Comparison of ENCODE assay signal across 8 cellular contexts in the genomic region with DNA sequence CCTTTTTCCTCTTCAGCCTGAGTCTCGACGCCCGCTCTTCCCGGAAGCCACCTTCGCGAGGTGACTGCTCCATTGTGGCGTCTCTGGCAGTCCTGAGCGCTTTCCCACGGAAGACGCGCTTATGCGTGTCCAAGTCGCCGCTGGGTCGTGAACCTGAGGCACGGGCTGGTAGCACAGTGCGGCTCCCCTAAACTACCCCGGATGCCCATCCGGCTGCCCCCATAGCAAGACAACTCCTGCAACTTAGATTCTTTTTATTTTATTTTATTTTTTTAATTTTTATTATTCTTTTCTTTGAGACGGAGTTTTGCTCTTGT. TPM values are rescaled to one million over a fixed set of nuclear protein-coding genes. Genes with fewer than 3 reads are reported as not detected.
DNase-seq lines count a peak whose midpoint lies in the region; ATAC-seq and TF ChIP-seq lines count a peak whose summit lies in the region.

No MANE protein-coding gene starts in this region.

- peaks cover 0 to 24% of the 10 kb centered on the region in 2 donors for H3K27me3 ChIP-seq in left lung

- DNase-seq in activated naive CD4-positive, alpha-beta T cell treated with anti-CD3 and anti-CD28 coated beads for 36 hours: no peak
- DNase-seq in activated naive CD4-positive, alpha-beta T cell treated with Interleukin-2 at 50 U/mL for 16 hours: no peak
- no peak for DNase-seq in activated naive CD8-positive, alpha-beta T cell treated with anti-CD3 and anti-CD28 coated beads, Interleukin-2, amount 10 ng/mL, durations not matched to agents 7 days and 5 days
- DNase-seq in left lung (no peak), type B pancreatic cell (ENCODE audit: extremely low spot score, unreplicated experiment) (no peak), NCI-H774 (lab: John Stamatoyannopoulos, UW) (no peak)
- no peak for DNase-seq in stimulated activated CD4-positive, alpha-beta T cell treated with anti-CD3 and anti-CD28 coated beads, Interleukin-2, amount 100 ng/mL, for 24 hours

- no peaks in the 10 kb centered on the region for H3K9me3 ChIP-seq in left lung

- H3K9me3 Mint-ChIP-seq in activated naive CD4-positive, alpha-beta T cell treated with anti-CD3 and anti-CD28 coated beads for 36 hours: no peaks in the 10 kb centered on the region
- no peaks in the 10 kb centered on the region for H3K9me3 Mint-ChIP-seq in activated naive CD8-positive, alpha-beta T cell treated with anti-CD3 and anti-CD28 coated beads, Interleukin-2, amount 10 ng/mL, durations not matched to agents 7 days and 5 days
- no peaks in the 10 kb centered on the region for H3K9me3 Mint-ChIP-seq in type B pancreatic cell

- H3K36me3 Mint-ChIP-seq in activated naive CD4-positive, alpha-beta T cell treated with anti-CD3 and anti-CD28 coated beads for 36 hours (ENCODE audit: low read depth): no peaks in the 10 kb centered on the region
- H3K36me3 Mint-ChIP-seq in activated naive CD8-positive, alpha-beta T cell treated with anti-CD3 and anti-CD28 coated beads, Interleukin-2, amount 10 ng/mL, durations not matched to agents 7 days and 5 days: no peaks in the 10 kb centered on the region
- H3K36me3 Mint-ChIP-seq in type B pancreatic cell: peaks cover 8% of the 10 kb centered on the region

- no peaks in the 10 kb centered on the region for H3K36me3 ChIP-seq in left lung

- H3K27ac ChIP-seq in left lung: peak overlapping the region; percentile 90 to 91

- peak overlapping the region; percentile 93 for H3K4me3 Mint-ChIP-seq in activated naive CD4-positive, alpha-beta T cell treated with anti-CD3 and anti-CD28 coated beads for 36 hours
- H3K4me3 Mint-ChIP-seq in activated naive CD8-positive, alpha-beta T cell treated with anti-CD3 and anti-CD28 coated beads, Interleukin-2, amount 10 ng/mL, durations not matched to agents 7 days and 5 days: peak overlapping the region; percentile 97
- H3K4me3 Mint-ChIP-seq in type B pancreatic cell: peak overlapping the region; percentile 95

- H3K4me3 ChIP-seq in left lung: peak overlapping the region; percentile 39 to 59

- peak; percentile 15 for ATAC-seq in activated naive CD8-positive, alpha-beta T cell treated with anti-CD3 and anti-CD28 coated beads, Interleukin-2, amount 10 ng/mL, durations not matched to agents 7 days and 5 days (ENCODE audit: low read depth)
- no peak for ATAC-seq in left lung
- ATAC-seq in HG02938 (IDR thresholded peaks at IDR 0.05; ENCODE audit: unreplicated experiment): no peak

- intact Hi-C loops in activated naive CD4-positive, alpha-beta T cell treated with anti-CD3 and anti-CD28 coated beads for 36 hours (cut with micrococcal nuclease): loop anchor here (10.0 kb wide), 1 partner anchor 433 kb away; the partner anchor contains the start of genes RANBP10 and TSNAXIP1
- intact Hi-C loops in left lung (cut with DNase I): no loop called here

- H3K27ac Mint-ChIP-seq in activated naive CD4-positive, alpha-beta T cell treated with anti-CD3 and anti-CD28 coated beads for 36 hours: peak overlapping the region; percentile 79
- H3K27ac Mint-ChIP-seq in activated naive CD8-positive, alpha-beta T cell treated with anti-CD3 and anti-CD28 coated beads, Interleukin-2, amount 10 ng/mL, durations not matched to agents 7 days and 5 days: peak overlapping the region; percentile 87
- H3K27ac Mint-ChIP-seq in type B pancreatic cell: peak overlapping the region; percentile 99

- H3K27me3 Mint-ChIP-seq in activated naive CD4-positive, alpha-beta T cell treated with anti-CD3 and anti-CD28 coated beads for 36 hours (ENCODE audit: low read depth): no peaks in the 10 kb centered on the region
- H3K27me3 Mint-ChIP-seq in activated naive CD8-positive, alpha-beta T cell treated with anti-CD3 and anti-CD28 coated beads, Interleukin-2, amount 10 ng/mL, durations not matched to agents 7 days and 5 days: no peaks in the 10 kb centered on the region
- H3K27me3 Mint-ChIP-seq in type B pancreatic cell: peaks cover 34% of the 10 kb centered on the region

- peaks cover 5 to 47% of the 10 kb centered on the region in 2 donors for H3K4me1 ChIP-seq in left lung

- CTCF ChIA-PET in activated naive CD4-positive, alpha-beta T cell treated with anti-CD3 and anti-CD28 coated beads for 36 hours (lab: Charles Lee): interaction anchor here (0.6 to 3.1 kb wide), 3 partner anchors 10 to 35 kb away, joined by 3 to 19 read pairs (median 3); no protein-coding TSS in a partner anchor

- no peak for TF ChIP-seq CTCF in left lung (IDR thresholded peaks at IDR 0.05)
- TF ChIP-seq CTCF in type B pancreatic cell (conservative IDR thresholded peaks at IDR 0.05): no peak

- H3K4me1 Mint-ChIP-seq in activated naive CD4-positive, alpha-beta T cell treated with anti-CD3 and anti-CD28 coated beads for 36 hours (ENCODE audit: low read depth): peaks cover 27% of the 10 kb centered on the region
- H3K4me1 Mint-ChIP-seq in activated naive CD8-positive, alpha-beta T cell treated with anti-CD3 and anti-CD28 coated beads, Interleukin-2, amount 10 ng/mL, durations not matched to agents 7 days and 5 days: peaks cover 23% of the 10 kb centered on the region
- peaks cover 9% of the 10 kb centered on the region for H3K4me1 Mint-ChIP-seq in type B pancreatic cell (ENCODE audit: unreplicated experiment)

- POLR2A ChIA-PET in activated naive CD8-positive, alpha-beta T cell treated with anti-CD3 and anti-CD28 coated beads, Interleukin-2, amount 10 ng/mL, durations not matched to agents 7 days and 5 days (lab: Charles Lee): no interaction called here

RNA-seq across cellular contexts. Expression of gene ESRP2, which starts 2.1 kb away (rescaled TPM):
- under 1 TPM; 0.21 to 0.35 TPM for total RNA-seq in activated naive CD4-positive, alpha-beta T cell treated with anti-CD3 and anti-CD28 coated beads for 36 hours
- under 1 TPM in 1 of 2 experiments, not detected in 1; 0.86 TPM for total RNA-seq in activated naive CD8-positive, alpha-beta T cell treated with anti-CD3 and anti-CD28 coated beads, Interleukin-2, amount 10 ng/mL, durations not matched to agents 7 days and 5 days
- 10 to 100 TPM; 47.9 to 62.6 TPM for total RNA-seq in left lung
- 65.6 and 150 TPM in 2 replicates for total RNA-seq in type B pancreatic cell (ENCODE audit: low replicate concordance)

RNA-seq across cellular contexts. Expression of gene PLA2G15, which starts 7.2 kb away (rescaled TPM):
- 1 to 10 TPM; 4.2 to 5.4 TPM for total RNA-seq in activated naive CD4-positive, alpha-beta T cell treated with anti-CD3 and anti-CD28 coated beads for 36 hours
- 10 to 100 TPM; 10.8 to 12.5 TPM for total RNA-seq in activated naive CD8-positive, alpha-beta T cell treated with anti-CD3 and anti-CD28 coated beads, Interleukin-2, amount 10 ng/mL, durations not matched to agents 7 days and 5 days
- total RNA-seq in left lung (10 to 100 TPM; 34.5 to 35.1 TPM), type B pancreatic cell (ENCODE audit: low replicate concordance) (20.1 and 22.1 TPM in 2 replicates)

RNA-seq across cellular contexts. Expression of gene SLC7A6, which starts 26.3 kb away (rescaled TPM):
- 10 to 100 TPM; 79.4 to 83.4 TPM for total RNA-seq in activated naive CD4-positive, alpha-beta T cell treated with anti-CD3 and anti-CD28 coated beads for 36 hours
- 100 to 1,000 TPM; 110 to 113 TPM for total RNA-seq in activated naive CD8-positive, alpha-beta T cell treated with anti-CD3 and anti-CD28 coated beads, Interleukin-2, amount 10 ng/mL, durations not matched to agents 7 days and 5 days
- 10 to 100 TPM; 47.4 to 55.6 TPM for total RNA-seq in left lung
- total RNA-seq in type B pancreatic cell (ENCODE audit: low replicate concordance): 41.1 and 47.3 TPM in 2 replicates

Comparison
In these comparisons a context has a peak if more than half of its experiments do, and no peak if none do; other contexts are left out.
1. RNA of gene ESRP2, which starts 2.1 kb away (total RNA-seq): 65.6 to 150 TPM in type B pancreatic cell and 47.9 to 62.6 TPM in left lung; 0.86 TPM in activated naive CD8-positive, alpha-beta T cell treated with anti-CD3 and anti-CD28 coated beads, Interleukin-2, amount 10 ng/mL, durations not matched to agents 7 days and 5 days and 0.21 to 0.35 TPM in activated naive CD4-positive, alpha-beta T cell treated with anti-CD3 and anti-CD28 coated beads for 36 hours; every median in the first group is over 10 times any median in the second.
2. Peak in every context shown above with its lines, with median percentiles within 50 percentile points of each other: H3K27ac Mint-ChIP-seq and H3K4me3 Mint-ChIP-seq.